In genomic region chr12:132774159-132774558, GRCh38 we compare ENCODE assay signal across 16 cellular contexts.
"Had no signal": no experiment of that assay in that cellular context is flagged by ENCODE, and none has a peak within 500 bp of the region (broad histone marks: within the 10 kb centered on the region; RNA-seq: fewer than 3 reads in every experiment).

No MANE protein-coding gene starts in this region.

- H3K9me3 ChIP-seq: left ventricle myocardium inferior, mucosa of descending colon, prostate gland, testis had no signal

- ATAC-seq: effector memory CD8-positive, alpha-beta T cell; foreskin keratinocyte; mucosa of descending colon; natural killer cell treated with Interleukin-12 subunit alpha and Interleukin-12 subunit beta and Interleukin-15 and Interleukin-18, amount 100 ng/mL, for 72 hours; right cardiac atrium had no signal

- H3K27me3 Mint-ChIP-seq: effector memory CD8-positive, alpha-beta T cell; natural killer cell treated with Interleukin-12 subunit alpha and Interleukin-12 subunit beta and Interleukin-15 and Interleukin-18, amount 100 ng/mL, for 72 hours; stimulated activated naive CD8-positive, alpha-beta T cell treated with anti-CD3 and anti-CD28 coated beads, Interleukin-15, Interleukin-2, amounts not matched to agents 100 ng/mL and 50 ng/mL, for 24 hours had no signal

- H3K4me1 ChIP-seq: foreskin keratinocyte, prostate gland had no signal

- DNase-seq: activated CD4-positive, alpha-beta T cell treated with anti-CD3 and anti-CD28 coated beads for 48 hours; activated CD8-positive, alpha-beta memory T cell treated with anti-CD3 and anti-CD28 coated beads for 24 hours; activated naive CD4-positive, alpha-beta T cell treated with Interleukin-2 at 50 U/mL for 16 hours; cerebellar nuclear complex; effector memory CD8-positive, alpha-beta T cell; foreskin keratinocyte; left ventricle myocardium inferior; mucosa of descending colon; right cardiac atrium; small intestine; stimulated activated CD4-positive, alpha-beta T cell treated with anti-CD3 and anti-CD28 coated beads, Interleukin-4, amount 100 ng/mL, for 4 hours; stimulated activated CD8-positive, alpha-beta memory T cell treated with anti-CD3 and anti-CD28 coated beads, Interleukin-4, amount 100 ng/mL, for 48 hours; testis had no signal

- H3K27ac Mint-ChIP-seq: natural killer cell treated with Interleukin-12 subunit alpha and Interleukin-12 subunit beta and Interleukin-15 and Interleukin-18, amount 100 ng/mL, for 72 hours; stimulated activated naive CD8-positive, alpha-beta T cell treated with anti-CD3 and anti-CD28 coated beads, Interleukin-15, Interleukin-2, amounts not matched to agents 100 ng/mL and 50 ng/mL, for 24 hours had no signal

- H3K4me3 ChIP-seq: left ventricle myocardium inferior, mucosa of descending colon, prostate gland, testis had no signal

- H3K9me3 Mint-ChIP-seq: effector memory CD8-positive, alpha-beta T cell; natural killer cell treated with Interleukin-12 subunit alpha and Interleukin-12 subunit beta and Interleukin-15 and Interleukin-18, amount 100 ng/mL, for 72 hours; stimulated activated naive CD8-positive, alpha-beta T cell treated with anti-CD3 and anti-CD28 coated beads, Interleukin-15, Interleukin-2, amounts not matched to agents 100 ng/mL and 50 ng/mL, for 24 hours had no signal

- H3K4me3 Mint-ChIP-seq: effector memory CD8-positive, alpha-beta T cell; natural killer cell treated with Interleukin-12 subunit alpha and Interleukin-12 subunit beta and Interleukin-15 and Interleukin-18, amount 100 ng/mL, for 72 hours; stimulated activated naive CD8-positive, alpha-beta T cell treated with anti-CD3 and anti-CD28 coated beads, Interleukin-15, Interleukin-2, amounts not matched to agents 100 ng/mL and 50 ng/mL, for 24 hours had no signal

- H3K27ac ChIP-seq: foreskin keratinocyte, left ventricle myocardium inferior, prostate gland, testis had no signal

- H3K27me3 ChIP-seq: foreskin keratinocyte, testis had no signal

- H3K36me3 Mint-ChIP-seq: natural killer cell treated with Interleukin-12 subunit alpha and Interleukin-12 subunit beta and Interleukin-15 and Interleukin-18, amount 100 ng/mL, for 72 hours had no signal
